In the genomic region with DNA sequence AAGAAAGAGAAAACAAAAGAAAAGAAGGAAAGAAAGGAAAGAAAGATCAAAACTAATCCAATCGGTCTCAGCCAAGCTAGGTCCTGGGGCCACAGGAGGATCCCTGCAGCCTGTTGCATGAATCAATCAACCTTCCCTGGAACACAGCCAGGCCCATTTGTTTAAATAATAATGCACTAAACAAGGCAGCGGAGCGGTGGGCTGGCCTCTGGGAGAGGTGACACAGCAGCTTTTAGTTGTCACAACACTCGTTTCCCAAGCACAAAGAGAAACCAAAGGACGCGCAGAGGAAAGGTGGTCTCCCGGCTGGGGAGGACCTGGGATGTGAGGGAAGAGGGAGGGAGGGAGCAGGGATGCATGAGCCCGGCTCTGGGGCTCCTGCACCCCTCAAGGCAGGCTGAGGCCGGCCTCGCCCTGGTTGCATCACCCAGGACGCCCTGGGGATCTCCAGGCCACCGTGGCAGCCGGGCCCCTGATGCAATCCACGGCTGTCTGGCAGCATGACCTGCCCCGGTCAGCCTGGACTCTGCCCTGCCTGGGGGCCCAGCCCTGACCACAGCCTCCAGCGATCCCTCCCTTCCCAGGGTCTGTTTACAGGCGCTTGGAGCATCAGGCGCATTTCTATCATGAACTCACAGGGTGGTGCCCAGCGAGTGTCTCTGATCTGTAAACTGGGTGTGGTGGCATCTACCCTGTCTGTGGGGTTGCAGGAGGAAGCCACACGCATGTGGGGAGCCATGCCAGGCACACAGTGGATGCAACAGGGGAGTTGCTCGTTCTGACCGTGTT, we compare ENCODE assay signal across 1 cellular context.
A peak's percentile ranks its signal among the peaks of the same experiment; 100 is the strongest.
TF ChIP-seq lines count a peak whose summit lies in the region.

No MANE protein-coding gene starts in this region.

TF ChIP-seq in HepG2, 621 proteins besides CTCF, POLR2A, EP300 and RAD21 (continued from another document):
- TF ChIP-seq, protein P1, sequence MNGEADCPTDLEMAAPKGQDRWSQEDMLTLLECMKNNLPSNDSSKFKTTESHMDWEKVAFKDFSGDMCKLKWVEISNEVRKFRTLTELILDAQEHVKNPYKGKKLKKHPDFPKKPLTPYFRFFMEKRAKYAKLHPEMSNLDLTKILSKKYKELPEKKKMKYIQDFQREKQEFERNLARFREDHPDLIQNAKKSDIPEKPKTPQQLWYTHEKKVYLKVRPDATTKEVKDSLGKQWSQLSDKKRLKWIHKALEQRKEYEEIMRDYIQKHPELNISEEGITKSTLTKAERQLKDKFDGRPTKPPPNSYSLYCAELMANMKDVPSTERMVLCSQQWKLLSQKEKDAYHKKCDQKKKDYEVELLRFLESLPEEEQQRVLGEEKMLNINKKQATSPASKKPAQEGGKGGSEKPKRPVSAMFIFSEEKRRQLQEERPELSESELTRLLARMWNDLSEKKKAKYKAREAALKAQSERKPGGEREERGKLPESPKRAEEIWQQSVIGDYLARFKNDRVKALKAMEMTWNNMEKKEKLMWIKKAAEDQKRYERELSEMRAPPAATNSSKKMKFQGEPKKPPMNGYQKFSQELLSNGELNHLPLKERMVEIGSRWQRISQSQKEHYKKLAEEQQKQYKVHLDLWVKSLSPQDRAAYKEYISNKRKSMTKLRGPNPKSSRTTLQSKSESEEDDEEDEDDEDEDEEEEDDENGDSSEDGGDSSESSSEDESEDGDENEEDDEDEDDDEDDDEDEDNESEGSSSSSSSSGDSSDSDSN (CRISPR knock-in tag; IDR thresholded peaks at IDR 0.05), result peak; percentile 93
- TF ChIP-seq SMAD1 (CRISPR knock-in tag; IDR thresholded peaks at IDR 0.05; ENCODE audit: borderline replicate concordance, low read depth) (0 out of 2 replicates have a peak, but pooled peaks have one; percentile 95), ZNF292 (CRISPR knock-in tag; IDR thresholded peaks at IDR 0.05; ENCODE audit: borderline replicate concordance, low read depth) (peak; percentile 98), TARDBP (CRISPR knock-in tag; IDR thresholded peaks at IDR 0.05) (peak; percentile 96), KMT2A (CRISPR knock-in tag; IDR thresholded peaks at IDR 0.05) (peak; percentile 73), FOSL2 (CRISPR knock-in tag; IDR thresholded peaks at IDR 0.05) (peak; percentile 88), CENPX (CRISPR knock-in tag; IDR thresholded peaks at IDR 0.05) (no peak), MEIS2 (CRISPR knock-in tag; IDR thresholded peaks at IDR 0.05) (peak; percentile 84; the same call in 1 of the 2 replicates), STAT5B (CRISPR knock-in tag; IDR thresholded peaks at IDR 0.05) (no peak), AHR (CRISPR knock-in tag; IDR thresholded peaks at IDR 0.05) (0 out of 2 replicates have a peak, but pooled peaks have one; percentile 31)
- TF ChIP-seq, protein P2, sequence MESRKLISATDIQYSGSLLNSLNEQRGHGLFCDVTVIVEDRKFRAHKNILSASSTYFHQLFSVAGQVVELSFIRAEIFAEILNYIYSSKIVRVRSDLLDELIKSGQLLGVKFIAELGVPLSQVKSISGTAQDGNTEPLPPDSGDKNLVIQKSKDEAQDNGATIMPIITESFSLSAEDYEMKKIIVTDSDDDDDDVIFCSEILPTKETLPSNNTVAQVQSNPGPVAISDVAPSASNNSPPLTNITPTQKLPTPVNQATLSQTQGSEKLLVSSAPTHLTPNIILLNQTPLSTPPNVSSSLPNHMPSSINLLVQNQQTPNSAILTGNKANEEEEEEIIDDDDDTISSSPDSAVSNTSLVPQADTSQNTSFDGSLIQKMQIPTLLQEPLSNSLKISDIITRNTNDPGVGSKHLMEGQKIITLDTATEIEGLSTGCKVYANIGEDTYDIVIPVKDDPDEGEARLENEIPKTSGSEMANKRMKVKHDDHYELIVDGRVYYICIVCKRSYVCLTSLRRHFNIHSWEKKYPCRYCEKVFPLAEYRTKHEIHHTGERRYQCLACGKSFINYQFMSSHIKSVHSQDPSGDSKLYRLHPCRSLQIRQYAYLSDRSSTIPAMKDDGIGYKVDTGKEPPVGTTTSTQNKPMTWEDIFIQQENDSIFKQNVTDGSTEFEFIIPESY (CRISPR knock-in tag; IDR thresholded peaks at IDR 0.05), result peak; percentile 77
- TF ChIP-seq, protein P3, sequence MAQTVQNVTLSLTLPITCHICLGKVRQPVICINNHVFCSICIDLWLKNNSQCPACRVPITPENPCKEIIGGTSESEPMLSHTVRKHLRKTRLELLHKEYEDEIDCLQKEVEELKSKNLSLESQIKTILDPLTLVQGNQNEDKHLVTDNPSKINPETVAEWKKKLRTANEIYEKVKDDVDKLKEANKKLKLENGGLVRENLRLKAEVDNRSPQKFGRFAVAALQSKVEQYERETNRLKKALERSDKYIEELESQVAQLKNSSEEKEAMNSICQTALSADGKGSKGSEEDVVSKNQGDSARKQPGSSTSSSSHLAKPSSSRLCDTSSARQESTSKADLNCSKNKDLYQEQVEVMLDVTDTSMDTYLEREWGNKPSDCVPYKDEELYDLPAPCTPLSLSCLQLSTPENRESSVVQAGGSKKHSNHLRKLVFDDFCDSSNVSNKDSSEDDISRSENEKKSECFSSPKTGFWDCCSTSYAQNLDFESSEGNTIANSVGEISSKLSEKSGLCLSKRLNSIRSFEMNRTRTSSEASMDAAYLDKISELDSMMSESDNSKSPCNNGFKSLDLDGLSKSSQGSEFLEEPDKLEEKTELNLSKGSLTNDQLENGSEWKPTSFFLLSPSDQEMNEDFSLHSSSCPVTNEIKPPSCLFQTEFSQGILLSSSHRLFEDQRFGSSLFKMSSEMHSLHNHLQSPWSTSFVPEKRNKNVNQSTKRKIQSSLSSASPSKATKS (CRISPR knock-in tag; IDR thresholded peaks at IDR 0.05), result peak; percentile 81; the same call in 1 of the 2 replicates
TF ChIP-seq in HepG2: peak in this region for 349.
